8 cellular contexts compared by ENCODE assay signal in the genomic region with DNA sequence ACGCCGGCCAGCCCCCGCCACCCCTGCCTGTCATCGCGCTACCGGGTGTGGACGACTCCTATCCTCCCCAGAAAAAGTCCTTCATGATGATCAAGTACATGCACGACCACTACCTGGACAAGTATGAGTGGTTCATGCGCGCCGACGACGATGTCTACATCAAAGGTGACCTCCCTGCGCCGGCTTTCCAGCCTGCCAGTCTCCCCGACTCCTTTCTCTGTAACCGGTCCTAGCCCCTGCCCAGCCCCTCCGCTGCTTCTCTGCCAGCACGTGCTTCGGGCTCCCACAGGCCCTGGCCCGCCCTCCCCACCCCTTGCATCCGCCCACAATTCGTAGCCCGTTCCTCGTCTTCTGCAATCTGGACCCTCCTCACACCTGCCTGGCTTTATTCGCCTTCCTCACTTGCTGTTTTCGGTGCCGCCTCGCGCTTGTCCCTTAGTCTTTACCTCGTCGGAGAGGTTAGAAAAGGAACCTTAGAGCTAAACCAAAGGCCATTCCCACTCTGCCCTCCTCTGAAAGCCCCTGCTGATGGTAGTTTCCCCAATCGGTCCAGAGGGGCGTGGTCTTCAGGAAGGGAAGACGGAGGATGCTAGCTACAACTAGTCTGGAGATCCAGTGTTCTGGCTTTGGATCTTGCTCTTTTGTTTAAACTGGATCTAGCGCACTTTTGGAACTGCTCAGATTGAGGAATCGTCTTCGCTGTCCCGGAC. TPM values are rescaled to one million over a fixed set of nuclear protein-coding genes. Genes with fewer than 3 reads are reported as not detected.
A peak's percentile ranks its signal among the peaks of the same experiment; 100 is the strongest.
DNase-seq lines count a peak whose midpoint lies in the region; ATAC-seq and TF ChIP-seq lines count a peak whose summit lies in the region.

No MANE protein-coding gene starts in this region.

- H3K9me3 Mint-ChIP-seq in naive thymus-derived CD4-positive, alpha-beta T cell = peaks cover 0 to 5% (median 0%) of the 10 kb centered on the region in 11 donors

- no peaks in the 10 kb centered on the region for H3K4me1 ChIP-seq in naive thymus-derived CD4-positive, alpha-beta T cell (ENCODE audit: control insufficient read depth in 2 of 2, insufficient read depth in 2 of 2, low read length in 2 of 2)

- H3K4me3 Mint-ChIP-seq in naive thymus-derived CD4-positive, alpha-beta T cell = peak overlapping the region; percentile 72 to 87 (median 84)

- intact Hi-C loops in naive thymus-derived CD4-positive, alpha-beta T cell (cut with micrococcal nuclease) = no loop called here

- TF ChIP-seq POLR2A in erythroblast (IDR thresholded peaks at IDR 0.05; ENCODE audit: low read length) = no peak

- peaks cover 13 to 24% (median 20%) of the 10 kb centered on the region in 7 donors for H3K4me1 Mint-ChIP-seq in naive thymus-derived CD4-positive, alpha-beta T cell

- POLR2A ChIA-PET in naive thymus-derived CD4-positive, alpha-beta T cell (lab: Charles Lee) = no interaction called here

- no peak overlapping the region for H3K27ac ChIP-seq in naive thymus-derived CD4-positive, alpha-beta T cell (ENCODE audit: low read depth, low read length)

- H3K27me3 Mint-ChIP-seq in naive thymus-derived CD4-positive, alpha-beta T cell = peaks cover 49 to 58% (median 52%) of the 10 kb centered on the region in 5 donors

- no peaks in the 10 kb centered on the region for H3K9me3 ChIP-seq in naive thymus-derived CD4-positive, alpha-beta T cell (ENCODE audit: control insufficient read depth in 2 of 3, low read length in 3 of 3)

- ATAC-seq in naive thymus-derived CD4-positive, alpha-beta T cell = no peak
- no peak for ATAC-seq in HG03469 (IDR thresholded peaks at IDR 0.05; ENCODE audit: unreplicated experiment)

- DNase-seq in ELR (ENCODE audit: low read depth) (peak; percentile 7), RPMI8226 (peak; percentile 19), erythroblast (lab: John Stamatoyannopoulos, UW) (peak; percentile 36 to 42), NCI-H524 treated with DMSO at 0.1 percent for 48 hours (lab: John Stamatoyannopoulos, UW) (no peak), NCI-H1092 treated with DMSO at 0.1 percent for 48 hours (lab: John Stamatoyannopoulos, UW) (no peak), NCI-H2029 (lab: John Stamatoyannopoulos, UW) (no peak)
- DNase-seq in naive thymus-derived CD4-positive, alpha-beta T cell = no peak

- H3K4me3 ChIP-seq in naive thymus-derived CD4-positive, alpha-beta T cell (ENCODE audit: low read length) = no peak overlapping the region

- H3K27me3 ChIP-seq in naive thymus-derived CD4-positive, alpha-beta T cell (ENCODE audit: control insufficient read depth in 2 of 2, insufficient read depth in 2 of 2, low read length in 2 of 2) = peaks cover 6 to 7% of the 10 kb centered on the region in 2 donors

- H3K36me3 Mint-ChIP-seq in naive thymus-derived CD4-positive, alpha-beta T cell = peaks cover 0 to 6% (median 4%) of the 10 kb centered on the region in 5 donors

- no peaks in the 10 kb centered on the region for H3K36me3 ChIP-seq in naive thymus-derived CD4-positive, alpha-beta T cell (ENCODE audit: control insufficient read depth in 2 of 3, insufficient read depth in 3 of 3, low read length in 3 of 3)

- CTCF ChIA-PET in naive thymus-derived CD4-positive, alpha-beta T cell (lab: Charles Lee) = no interaction called here

- peak overlapping the region in 1 of 9 donors; percentile 46 for H3K27ac Mint-ChIP-seq in naive thymus-derived CD4-positive, alpha-beta T cell

RNA-seq across cellular contexts. Expression of a gene that starts 1.4 kb away (rescaled TPM):
- total RNA-seq in naive thymus-derived CD4-positive, alpha-beta T cell = not detected
- polyA plus RNA-seq in naive thymus-derived CD4-positive, alpha-beta T cell = not detected

Comparison
In these comparisons a context has a peak if more than half of its experiments do, and no peak if none do; other contexts are left out.
1. DNase-seq: peak in ELR (single experiment), RPMI8226 (single experiment) and erythroblast (2 of 2); none in naive thymus-derived CD4-positive, alpha-beta T cell (0 of 9), NCI-H524 treated with DMSO at 0.1 percent for 48 hours (single experiment), NCI-H1092 treated with DMSO at 0.1 percent for 48 hours (single experiment) and NCI-H2029 (single experiment).